In genomic region chr2:7609556-7610323, GRCh38 we compare ENCODE assay signal across 14 cellular contexts.
DNase-seq lines count a peak whose midpoint lies in the region; ATAC-seq, FAIRE-seq and TF ChIP-seq lines count a peak whose summit lies in the region.
"Had no signal": no experiment of that assay in that cellular context is flagged by ENCODE, and none has a peak within 500 bp of the region (broad histone marks: within the 10 kb centered on the region; RNA-seq: fewer than 3 reads in every experiment).

No MANE protein-coding gene starts in this region.

- no peak overlapping the region for H2BK12ac ChIP-seq in H1 (ENCODE audit: low read depth, low read length)

- H3K56ac ChIP-seq in H1 (replicated peaks; ENCODE audit: insufficient read length, low read depth, low read length) = no peak overlapping the region

- no peak overlapping the region for H2BK5ac ChIP-seq in H1 (ENCODE audit: low read depth, low read length)

- WGBS in H1 (ENCODE audit: extremely low coverage in 1 of 2, insufficient coverage in 1 of 2, insufficient read length in 1 of 2, insufficient replicate concordance in 2 of 2, low coverage in 1 of 2, low lambda C conversion rate in 2 of 2, missing lambda C conversion rate in 1 of 2), 2 experiments = 85% methylated on average over 14 of the region's 15 CpGs; no CpG with 5 or more reads in 1 of the 2 experiments

- no peak overlapping the region for H3K4me2 ChIP-seq in H1 (ENCODE audit: insufficient read depth in 1 of 2, low read depth in 2 of 2, low read length in 2 of 2)

- no peaks in the 10 kb centered on the region for H3K36me3 ChIP-seq in H1 (ENCODE audit: control insufficient read depth in 2 of 4, insufficient read depth in 4 of 4, low read length in 3 of 4)
- H3K36me3 ChIP-seq: sigmoid colon had no signal

- no peaks in the 10 kb centered on the region for H3K9me3 ChIP-seq in H1 (ENCODE audit: insufficient read depth in 2 of 2, low read depth in 1 of 2, low read length in 1 of 2)
- H3K9me3 ChIP-seq: sigmoid colon had no signal

- no peaks in the 10 kb centered on the region for H3K79me2 ChIP-seq in H1 (ENCODE audit: control insufficient read depth in 1 of 2, insufficient read depth in 2 of 2, low read length in 2 of 2)

- no peak overlapping the region; the same call in 1 of the 2 replicates for H4K8ac ChIP-seq in H1 (ENCODE audit: extremely low read depth, insufficient read depth, low read length)

- POLR2A ChIA-PET in H1 (lab: Charles Lee; ENCODE audit: partially characterized antibody) = no interaction called here

- no peak overlapping the region for H3K4ac ChIP-seq in H1 (replicated peaks; ENCODE audit: insufficient read length, low read depth, low read length)

- TF ChIP-seq POLR2A in H1 (IDR thresholded peaks at IDR 0.05; ENCODE audit: control extremely low read depth in 1 of 2, low read depth in 2 of 2, low read length in 2 of 2) = no peak

- no peak overlapping the region for H2BK120ac ChIP-seq in H1 (replicated peaks; ENCODE audit: low read depth, low read length)

- no peaks in the 10 kb centered on the region for H3K23me2 ChIP-seq in H1 (ENCODE audit: low read depth, low read length)

- no peak overlapping the region for H3K23ac ChIP-seq in H1 (ENCODE audit: insufficient read length)

- H4K91ac ChIP-seq in H1 (replicated peaks; ENCODE audit: insufficient read length, low read length) = no peak overlapping the region

- no peak for TF ChIP-seq CTCF in H1 (IDR thresholded peaks at IDR 0.05; ENCODE audit: control extremely low read depth in 1 of 3, insufficient read depth in 1 of 3, low read depth in 1 of 3, low read length in 3 of 3)
- TF ChIP-seq CTCF in GM10266 (IDR thresholded peaks at IDR 0.05; ENCODE audit: control insufficient read depth, insufficient read depth, low read depth, missing control alignments) = no peak

- no peak overlapping the region for H2AK5ac ChIP-seq in H1 (ENCODE audit: low read depth, low read length)

- no peak for FAIRE-seq in H1 (lab: Jason Lieb, UNC)

- no peak for TF ChIP-seq EP300 in H1 (IDR thresholded peaks at IDR 0.05; ENCODE audit: borderline replicate concordance in 1 of 2, low read depth in 2 of 2, low read length in 2 of 2)

- H2AFZ ChIP-seq in H1 (ENCODE audit: low read length) = no peak overlapping the region

- peak; percentile 88 for DNase-seq in G401 (ENCODE audit: low spot score)
- peak; percentile 15 for DNase-seq in NCI-H69 (lab: John Stamatoyannopoulos, UW)
- no peak for DNase-seq in H1 (ENCODE audit: low read depth in 1 of 2, low spot score in 2 of 2)
- DNase-seq in effector CD4-positive, alpha-beta T cell = no peak
- no peak for DNase-seq in GM10266 (ENCODE audit: extremely low spot score)
- DNase-seq: activated T-cell treated with anti-CD3 and anti-CD28 coated beads for 4 hours; CD4-positive, CD25-positive, alpha-beta regulatory T cell; KG1; nephron progenitor cell; sigmoid colon had no signal

- no peak overlapping the region for H3K4me3 ChIP-seq in H1 (ENCODE audit: extremely low read depth in 1 of 4, insufficient read depth in 2 of 4, low read depth in 3 of 4, low read length in 4 of 4)
- H3K4me3 ChIP-seq: sigmoid colon had no signal

- in situ Hi-C loops in G401 (cut with HindIII; ENCODE audit: low sequenced_read_pairs) = no loop called here

- CTCF ChIA-PET in H1 (lab: Charles Lee; ENCODE audit: partially characterized antibody) = interaction anchor here (0.7 kb wide), 1 partner anchor 66 kb away, joined by 3 read pairs; no protein-coding TSS in a partner anchor

- H3K4me1 ChIP-seq in H1 (replicated peaks in 1 of 4; ENCODE audit: control insufficient read depth in 3 of 4, insufficient read depth in 4 of 4, low read length in 3 of 4) = no peaks in the 10 kb centered on the region

- peak; percentile 58 for ATAC-seq in GM21390 (IDR thresholded peaks at IDR 0.05; ENCODE audit: unreplicated experiment)
- no peak for ATAC-seq in GM21737 (IDR thresholded peaks at IDR 0.05; ENCODE audit: unreplicated experiment)
- no peak for ATAC-seq in HG03196 (IDR thresholded peaks at IDR 0.05; ENCODE audit: unreplicated experiment)
- ATAC-seq: left lobe of liver had no signal

- H3K9ac ChIP-seq in H1 (replicated peaks in 1 of 4; ENCODE audit: extremely low read depth in 1 of 4, low read depth in 3 of 4, low read length in 3 of 4) = no peak overlapping the region

- no peak overlapping the region for H3K14ac ChIP-seq in H1 (ENCODE audit: insufficient read length)

- no peaks in the 10 kb centered on the region for H3K27me3 ChIP-seq in H1 (replicated peaks in 1 of 4; ENCODE audit: control insufficient read depth in 3 of 4, extremely low read depth in 1 of 4, insufficient read depth in 3 of 4, low read length in 3 of 4)
- H3K27me3 ChIP-seq: sigmoid colon had no signal

- H2BK15ac ChIP-seq in H1 (ENCODE audit: low read length) = no peak overlapping the region

- H2BK20ac ChIP-seq in H1 (ENCODE audit: low read length) = no peak overlapping the region

- H4K5ac ChIP-seq in H1 (ENCODE audit: insufficient read length, low read depth, low read length) = no peak overlapping the region

- H3K27ac ChIP-seq in H1 (ENCODE audit: low read depth, low read length) = no peak overlapping the region
- H3K27ac ChIP-seq: sigmoid colon had no signal

- peak overlapping the region; percentile 43; the same call in 1 of the 2 replicates for H3K18ac ChIP-seq in H1 (ENCODE audit: extremely low read depth, low read length)

- H4K20me1 ChIP-seq in H1 (replicated peaks in 1 of 2; ENCODE audit: control insufficient read depth in 1 of 2, insufficient read depth in 2 of 2, low read length in 2 of 2) = no peaks in the 10 kb centered on the region

- H3K79me1 ChIP-seq in H1 (ENCODE audit: low read depth, low read length) = no peaks in the 10 kb centered on the region

- no peak for TF ChIP-seq RAD21 in H1 (IDR thresholded peaks at IDR 0.05 in 1 of 2, conservative IDR thresholded peaks at IDR 0.05 in 1 of 2; ENCODE audit: low read depth in 2 of 2, low read length in 2 of 2)

TF ChIP-seq in H1, 55 proteins besides CTCF, POLR2A, EP300 and RAD21:
- TF ChIP-seq TAF1 (IDR thresholded peaks at IDR 0.05; ENCODE audit: low read depth, low read length) (no peak), TEAD4 (IDR thresholded peaks at IDR 0.05; ENCODE audit: low read depth, low read length) (no peak), SP4 (IDR thresholded peaks at IDR 0.05; ENCODE audit: low read length) (no peak), NRF1 (IDR thresholded peaks at IDR 0.05; ENCODE audit: low read depth, low read length) (no peak), TBP (IDR thresholded peaks at IDR 0.05; ENCODE audit: low read depth, low read length) (no peak), HDAC6 (IDR thresholded peaks at IDR 0.05; ENCODE audit: low read depth, low read length) (no peak)

Comparison
In these comparisons a context has a peak if more than half of its experiments do, and no peak if none do; other contexts are left out.
1. DNase-seq: peak in G401 (single experiment) and NCI-H69 (single experiment); none in H1 (0 of 2), effector CD4-positive, alpha-beta T cell (single experiment) and GM10266 (single experiment).